ENCODE assay signal across 27 cellular contexts in the genomic region with DNA sequence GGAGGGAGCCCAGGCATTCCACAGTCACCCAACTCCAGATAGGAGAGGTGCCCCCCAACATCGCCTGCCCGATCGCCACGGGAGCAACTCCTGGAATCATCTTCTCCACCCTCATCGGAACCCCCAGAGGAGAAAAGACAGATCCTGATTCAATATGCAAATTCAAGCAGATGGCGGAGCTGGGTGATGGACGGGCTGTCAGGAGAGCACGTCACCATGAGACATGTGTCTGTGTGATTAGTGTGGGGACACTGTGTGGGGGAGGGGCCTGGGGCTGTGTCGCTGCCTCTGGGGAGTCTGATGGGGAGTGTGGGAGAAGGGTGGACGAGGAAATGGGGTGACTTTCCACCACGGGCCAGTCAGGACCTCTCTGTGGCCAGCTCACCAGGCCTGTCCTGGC.
A peak's percentile ranks its signal among the peaks of the same experiment; 100 is the strongest.
DNase-seq lines count a peak whose midpoint lies in the region; ATAC-seq, FAIRE-seq and TF ChIP-seq lines count a peak whose summit lies in the region.
"Had no signal": no experiment of that assay in that cellular context is flagged by ENCODE, and none has a peak within 500 bp of the region (broad histone marks: within the 10 kb centered on the region; RNA-seq: fewer than 3 reads in every experiment).

No MANE protein-coding gene starts in this region.

- peaks cover 2 to 52% of the 10 kb centered on the region in 2 experiments; a peak in 3 of 5 replicates for H3K27me3 ChIP-seq in K562 (ENCODE audit: control insufficient read depth in 2 of 2, insufficient read depth in 2 of 2, low read length in 2 of 2)
- H3K27me3 ChIP-seq in neuronal stem cell (ENCODE audit: control insufficient read depth in 3 of 3, insufficient read depth in 3 of 3, low read depth in 1 of 3, low read length in 3 of 3) = peaks cover 0 to 13% (median 2%) of the 10 kb centered on the region in 3 experiments
- H3K27me3 ChIP-seq: BLaER1 treated with 17β-estradiol and CSF1 and Interleukin-3, amounts not matched to agents 10 nM and 100 nM; SJCRH30 had no signal

- no peak overlapping the region for H3K14ac ChIP-seq in neuronal stem cell (ENCODE audit: low read length)

- H2AFZ ChIP-seq in K562 (ENCODE audit: low read depth, low read length) = no peak overlapping the region
- no peak overlapping the region for H2AFZ ChIP-seq in neuronal stem cell (ENCODE audit: low read length)
- H2AFZ ChIP-seq: GM23248 had no signal

- DNase-seq in DMS153 (lab: John Stamatoyannopoulos, UW) (peak; percentile 26), DMS153 treated with DMSO at 0.1 percent for 48 hours (lab: John Stamatoyannopoulos, UW; ENCODE audit: unreplicated experiment) (no peak), COLO668 (lab: John Stamatoyannopoulos, UW; ENCODE audit: unreplicated experiment) (peak; percentile 49), K562 (ENCODE audit: extremely low read depth in 1 of 4, low spot score in 3 of 4) (peak in 3 of 4 experiments; percentile 30 to 39 (median 33)), neuronal stem cell (ENCODE audit: low spot score) (no peak), GM19240 (ENCODE audit: insufficient read length, low spot score) (no peak)
- DNase-seq in activated CD4-positive, alpha-beta T cell treated with anti-CD3 and anti-CD28 coated beads, Interleukin-2, amount 50 U/mL, for 4 hours = no peak
- DNase-seq: ACHN; Calu3; CD8-positive, alpha-beta T cell; DMS79 treated with DMSO at 0.1 percent for 48 hours; GM23248; KBM-7; MM.1S; NCI-H1048; NCI-H2029; NCI-H446 treated with DMSO at 0.1 percent for 48 hours; NCI-H748 treated with DMSO at 0.1 percent for 48 hours; SJCRH30; T-cell had no signal

- in situ Hi-C loops in K562 (cut with MboI) = no loop called here

- no peak overlapping the region for H4K8ac ChIP-seq in neuronal stem cell (ENCODE audit: low read depth, low read length)

- ATAC-seq in K562 (peak; percentile 35; the same call in 2 of the 3 replicates), HG02610 (IDR thresholded peaks at IDR 0.05; ENCODE audit: unreplicated experiment) (no peak)
- ATAC-seq: CD8-positive, alpha-beta T cell; HepG2; T-cell had no signal

- H3K23ac ChIP-seq in neuronal stem cell (ENCODE audit: low read depth, low read length, poor library complexity) = no peak overlapping the region

- no peak overlapping the region for H3K18ac ChIP-seq in neuronal stem cell (ENCODE audit: low read length)

- H3K79me1 ChIP-seq in neuronal stem cell (ENCODE audit: low read depth, low read length) = no peaks in the 10 kb centered on the region

- H2BK120ac ChIP-seq in neuronal stem cell (ENCODE audit: low read depth, low read length) = no peak overlapping the region

- peak overlapping the region; percentile 28 for H2BK15ac ChIP-seq in neuronal stem cell (ENCODE audit: low read length)

- TF ChIP-seq RAD21 in K562 (CRISPR knock-in tag; conservative IDR thresholded peaks at IDR 0.05 in 1 of 2, IDR thresholded peaks at IDR 0.05 in 1 of 2) = no peak

- TF ChIP-seq CTCF in K562 (IDR thresholded peaks at IDR 0.05 in 2 of 3, conservative IDR thresholded peaks at IDR 0.05 in 1 of 3; ENCODE audit: insufficient read depth in 2 of 3, low read depth in 1 of 3, low read length in 3 of 3) = no peak

- H3K79me2 ChIP-seq in K562 (ENCODE audit: control insufficient read depth, insufficient read depth, low read length) = no peaks in the 10 kb centered on the region

- CTCF ChIA-PET in K562 (lab: Yijun Ruan, JAX; ENCODE audit: low intra/inter-chr PET ratio) = no interaction called here

- H3K36me3 ChIP-seq in K562 (ENCODE audit: control insufficient read depth, insufficient read depth, low read length) (no peaks in the 10 kb centered on the region), neuronal stem cell (replicated peaks in 1 of 2; ENCODE audit: control insufficient read depth in 2 of 2, insufficient read depth in 2 of 2, low read length in 2 of 2) (no peaks in the 10 kb centered on the region)
- H3K36me3 ChIP-seq: BLaER1 treated with 17β-estradiol and CSF1 and Interleukin-3, amounts not matched to agents 10 nM and 100 nM; HAP-1; SJCRH30 had no signal

- BruUV-seq in K562 (replicated peaks; lab: Mats Ljungman, UMichigan) = no TSS peak

- intact Hi-C loops in K562 (cut with micrococcal nuclease) = loop anchor here (10.0 kb wide), 1 partner anchor 752 kb away; no protein-coding TSS in a partner anchor

- TF ChIP-seq EP300 in K562 (IDR thresholded peaks at IDR 0.05; ENCODE audit: low read length) = no peak

- no peak overlapping the region for H4K91ac ChIP-seq in neuronal stem cell (ENCODE audit: low read depth, low read length, poor library complexity)

- 2% methylated on average over 11 of the region's 11 CpGs for WGBS in K562 (ENCODE audit: insufficient coverage, low coverage, missing lambda C conversion rate)
- no CpG with 5 or more reads among the region's 11 CpGs for WGBS in neuronal stem cell (ENCODE audit: extremely low coverage in 2 of 2, insufficient read length in 2 of 2, insufficient replicate concordance in 1 of 2), 2 donors

- no peak overlapping the region for H3K4ac ChIP-seq in neuronal stem cell (ENCODE audit: low read length)

- H3K27ac ChIP-seq in K562 (ENCODE audit: extremely low read depth, low read depth, low read length) (no peak overlapping the region), neuronal stem cell (replicated peaks; ENCODE audit: low read length) (no peak overlapping the region)
- H3K27ac ChIP-seq: 22Rv1; BLaER1 treated with 17β-estradiol and CSF1 and Interleukin-3, amounts not matched to agents 10 nM and 100 nM; GM23248; HL-60; SJCRH30 had no signal

- H3K4me3 ChIP-seq in K562 (no peak overlapping the region), neuronal stem cell (ENCODE audit: low read length in 2 of 2) (no peak overlapping the region)
- H3K4me3 ChIP-seq: BLaER1 treated with 17β-estradiol and CSF1 and Interleukin-3, amounts not matched to agents 10 nM and 100 nM; GM23248; HAP-1; SJCRH30 had no signal

- no peak overlapping the region for H2BK5ac ChIP-seq in neuronal stem cell (ENCODE audit: low read length)

- peak overlapping the region; percentile 14 for H2BK12ac ChIP-seq in neuronal stem cell (ENCODE audit: low read length)

- no peaks in the 10 kb centered on the region for H3K9me1 ChIP-seq in K562 (ENCODE audit: control insufficient read depth, insufficient read depth, low read length)

- H3K4me1 ChIP-seq in K562 (replicated peaks in 1 of 2; ENCODE audit: control insufficient read depth in 2 of 2, insufficient read depth in 2 of 2, low read length in 2 of 2) (peaks cover 0 to 3% of the 10 kb centered on the region in 2 experiments; a peak in 2 of 5 replicates), neuronal stem cell (ENCODE audit: control insufficient read depth in 2 of 2, insufficient read depth in 1 of 2, low read depth in 1 of 2, low read length in 2 of 2) (peaks cover 0 to 7% of the 10 kb centered on the region in 2 donors)
- H3K4me1 ChIP-seq: HAP-1, SJCRH30 had no signal

- H4K20me1 ChIP-seq in K562 (replicated peaks; ENCODE audit: control insufficient read depth, insufficient read depth, low read length) = peaks cover 13% of the 10 kb centered on the region; the same call in 1 of the 2 replicates

- no peak overlapping the region for H3K9ac ChIP-seq in K562 (ENCODE audit: insufficient read depth in 1 of 2, low read depth in 2 of 2, low read length in 2 of 2)
- no peak overlapping the region for H3K9ac ChIP-seq in neuronal stem cell (ENCODE audit: low read depth, low read length, poor library complexity)
- H3K9ac ChIP-seq: BLaER1 treated with 17β-estradiol and CSF1 and Interleukin-3, amounts not matched to agents 10 nM and 100 nM; GM23248 had no signal

- TF ChIP-seq POLR2A in K562 (conservative IDR thresholded peaks at IDR 0.05) = no peak

- POLR2A ChIA-PET in K562 (lab: Yijun Ruan, JAX) = interaction anchor here (0.6 to 1.7 kb wide), 4 partner anchors 11 to 55 kb away, joined by 3 to 5 read pairs (median 4); no protein-coding TSS in a partner anchor

- peak overlapping the region; percentile 13 for H2AK5ac ChIP-seq in neuronal stem cell (ENCODE audit: low read depth, low read length)

- FAIRE-seq in K562 (lab: Jason Lieb, UNC) = peak; percentile 23
- FAIRE-seq: HepG2, RCC 7860 had no signal

- H3K4me2 ChIP-seq in K562 (ENCODE audit: insufficient read depth, low read length) (no peak overlapping the region), neuronal stem cell (ENCODE audit: insufficient read depth, low read length, poor library complexity, severe bottlenecking) (no peak overlapping the region)
- H3K4me2 ChIP-seq: BLaER1 treated with 17β-estradiol and CSF1 and Interleukin-3, amounts not matched to agents 10 nM and 100 nM had no signal

- no peaks in the 10 kb centered on the region for H3K9me3 ChIP-seq in K562 (replicated peaks; ENCODE audit: control insufficient read depth, insufficient read depth, low read depth, low read length)
- no peaks in the 10 kb centered on the region for H3K9me3 ChIP-seq in neuronal stem cell (replicated peaks in 1 of 2; ENCODE audit: control insufficient read depth in 2 of 2, insufficient read depth in 1 of 2, low read depth in 1 of 2, low read length in 2 of 2)
- H3K9me3 ChIP-seq: BLaER1 treated with 17β-estradiol and CSF1 and Interleukin-3, amounts not matched to agents 10 nM and 100 nM; HAP-1; SJCRH30 had no signal

TF ChIP-seq in K562, 482 proteins besides CTCF, POLR2A, EP300 and RAD21 (continues in another document):
- TF ChIP-seq, protein P1, sequence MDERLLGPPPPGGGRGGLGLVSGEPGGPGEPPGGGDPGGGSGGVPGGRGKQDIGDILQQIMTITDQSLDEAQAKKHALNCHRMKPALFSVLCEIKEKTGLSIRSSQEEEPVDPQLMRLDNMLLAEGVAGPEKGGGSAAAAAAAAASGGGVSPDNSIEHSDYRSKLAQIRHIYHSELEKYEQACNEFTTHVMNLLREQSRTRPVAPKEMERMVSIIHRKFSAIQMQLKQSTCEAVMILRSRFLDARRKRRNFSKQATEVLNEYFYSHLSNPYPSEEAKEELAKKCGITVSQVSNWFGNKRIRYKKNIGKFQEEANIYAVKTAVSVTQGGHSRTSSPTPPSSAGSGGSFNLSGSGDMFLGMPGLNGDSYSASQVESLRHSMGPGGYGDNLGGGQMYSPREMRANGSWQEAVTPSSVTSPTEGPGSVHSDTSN (CRISPR knock-in tag; IDR thresholded peaks at IDR 0.05; ENCODE audit: low read depth) = no peak
- TF ChIP-seq, protein P1 (tag; conservative IDR thresholded peaks at IDR 0.05; ENCODE audit: low read depth) = 0 out of 2 replicates have a peak, but pooled peaks have one; percentile 43
- TF ChIP-seq HNRNPLL (IDR thresholded peaks at IDR 0.05; ENCODE audit: low read depth, low read length, poor library complexity, severe bottlenecking) (no peak), ETV1 (tag; conservative IDR thresholded peaks at IDR 0.05; ENCODE audit: low read depth) (no peak), CBFA2T3 (IDR thresholded peaks at IDR 0.05) (peak; percentile 18; the same call in 1 of the 2 replicates)

Comparison
In these comparisons a context has a peak if more than half of its experiments do, and no peak if none do; other contexts are left out.
1. DNase-seq: peak in DMS153 (single experiment), COLO668 (single experiment) and K562 (3 of 4); none in DMS153 treated with DMSO at 0.1 percent for 48 hours (single experiment), neuronal stem cell (single experiment), GM19240 (single experiment) and activated CD4-positive, alpha-beta T cell treated with anti-CD3 and anti-CD28 coated beads, Interleukin-2, amount 50 U/mL, for 4 hours (0 of 2).